1 cellular context compared by ENCODE assay signal in the genomic region with DNA sequence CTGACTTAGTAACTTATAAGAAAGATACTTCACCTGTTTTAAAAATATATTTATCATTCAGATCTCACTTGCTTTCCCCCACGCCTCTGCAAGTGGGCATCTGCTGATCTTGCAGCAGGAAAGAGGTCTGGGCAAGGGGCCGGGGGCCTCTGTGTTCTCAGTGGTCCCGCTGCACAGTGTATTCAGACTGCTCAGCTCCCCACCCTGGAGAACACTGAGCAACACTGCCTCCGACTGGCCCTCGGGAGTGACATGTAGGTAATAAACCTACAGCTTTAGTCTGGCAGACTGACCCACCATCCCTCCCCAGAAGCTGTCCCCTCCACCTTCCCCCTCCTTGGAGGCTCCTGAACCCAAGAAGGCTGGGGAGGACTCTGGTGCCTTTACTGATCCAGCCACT.
TF ChIP-seq lines count a peak whose summit lies in the region.

No MANE protein-coding gene starts in this region.

TF ChIP-seq in GM23338, 12 proteins besides CTCF, POLR2A, EP300 and RAD21 (continued from another document):
- TF ChIP-seq EZH2phosphoT487 (IDR thresholded peaks at IDR 0.05; ENCODE audit: unreplicated experiment) (no peak), CREB1 (CRISPR knock-in tag; IDR thresholded peaks at IDR 0.05; ENCODE audit: low read depth) (no peak), ZNF114 (CRISPR knock-in tag; IDR thresholded peaks at IDR 0.05) (no peak), JUNB (IDR thresholded peaks at IDR 0.05; ENCODE audit: unreplicated experiment) (no peak)
- TF ChIP-seq, protein P1, sequence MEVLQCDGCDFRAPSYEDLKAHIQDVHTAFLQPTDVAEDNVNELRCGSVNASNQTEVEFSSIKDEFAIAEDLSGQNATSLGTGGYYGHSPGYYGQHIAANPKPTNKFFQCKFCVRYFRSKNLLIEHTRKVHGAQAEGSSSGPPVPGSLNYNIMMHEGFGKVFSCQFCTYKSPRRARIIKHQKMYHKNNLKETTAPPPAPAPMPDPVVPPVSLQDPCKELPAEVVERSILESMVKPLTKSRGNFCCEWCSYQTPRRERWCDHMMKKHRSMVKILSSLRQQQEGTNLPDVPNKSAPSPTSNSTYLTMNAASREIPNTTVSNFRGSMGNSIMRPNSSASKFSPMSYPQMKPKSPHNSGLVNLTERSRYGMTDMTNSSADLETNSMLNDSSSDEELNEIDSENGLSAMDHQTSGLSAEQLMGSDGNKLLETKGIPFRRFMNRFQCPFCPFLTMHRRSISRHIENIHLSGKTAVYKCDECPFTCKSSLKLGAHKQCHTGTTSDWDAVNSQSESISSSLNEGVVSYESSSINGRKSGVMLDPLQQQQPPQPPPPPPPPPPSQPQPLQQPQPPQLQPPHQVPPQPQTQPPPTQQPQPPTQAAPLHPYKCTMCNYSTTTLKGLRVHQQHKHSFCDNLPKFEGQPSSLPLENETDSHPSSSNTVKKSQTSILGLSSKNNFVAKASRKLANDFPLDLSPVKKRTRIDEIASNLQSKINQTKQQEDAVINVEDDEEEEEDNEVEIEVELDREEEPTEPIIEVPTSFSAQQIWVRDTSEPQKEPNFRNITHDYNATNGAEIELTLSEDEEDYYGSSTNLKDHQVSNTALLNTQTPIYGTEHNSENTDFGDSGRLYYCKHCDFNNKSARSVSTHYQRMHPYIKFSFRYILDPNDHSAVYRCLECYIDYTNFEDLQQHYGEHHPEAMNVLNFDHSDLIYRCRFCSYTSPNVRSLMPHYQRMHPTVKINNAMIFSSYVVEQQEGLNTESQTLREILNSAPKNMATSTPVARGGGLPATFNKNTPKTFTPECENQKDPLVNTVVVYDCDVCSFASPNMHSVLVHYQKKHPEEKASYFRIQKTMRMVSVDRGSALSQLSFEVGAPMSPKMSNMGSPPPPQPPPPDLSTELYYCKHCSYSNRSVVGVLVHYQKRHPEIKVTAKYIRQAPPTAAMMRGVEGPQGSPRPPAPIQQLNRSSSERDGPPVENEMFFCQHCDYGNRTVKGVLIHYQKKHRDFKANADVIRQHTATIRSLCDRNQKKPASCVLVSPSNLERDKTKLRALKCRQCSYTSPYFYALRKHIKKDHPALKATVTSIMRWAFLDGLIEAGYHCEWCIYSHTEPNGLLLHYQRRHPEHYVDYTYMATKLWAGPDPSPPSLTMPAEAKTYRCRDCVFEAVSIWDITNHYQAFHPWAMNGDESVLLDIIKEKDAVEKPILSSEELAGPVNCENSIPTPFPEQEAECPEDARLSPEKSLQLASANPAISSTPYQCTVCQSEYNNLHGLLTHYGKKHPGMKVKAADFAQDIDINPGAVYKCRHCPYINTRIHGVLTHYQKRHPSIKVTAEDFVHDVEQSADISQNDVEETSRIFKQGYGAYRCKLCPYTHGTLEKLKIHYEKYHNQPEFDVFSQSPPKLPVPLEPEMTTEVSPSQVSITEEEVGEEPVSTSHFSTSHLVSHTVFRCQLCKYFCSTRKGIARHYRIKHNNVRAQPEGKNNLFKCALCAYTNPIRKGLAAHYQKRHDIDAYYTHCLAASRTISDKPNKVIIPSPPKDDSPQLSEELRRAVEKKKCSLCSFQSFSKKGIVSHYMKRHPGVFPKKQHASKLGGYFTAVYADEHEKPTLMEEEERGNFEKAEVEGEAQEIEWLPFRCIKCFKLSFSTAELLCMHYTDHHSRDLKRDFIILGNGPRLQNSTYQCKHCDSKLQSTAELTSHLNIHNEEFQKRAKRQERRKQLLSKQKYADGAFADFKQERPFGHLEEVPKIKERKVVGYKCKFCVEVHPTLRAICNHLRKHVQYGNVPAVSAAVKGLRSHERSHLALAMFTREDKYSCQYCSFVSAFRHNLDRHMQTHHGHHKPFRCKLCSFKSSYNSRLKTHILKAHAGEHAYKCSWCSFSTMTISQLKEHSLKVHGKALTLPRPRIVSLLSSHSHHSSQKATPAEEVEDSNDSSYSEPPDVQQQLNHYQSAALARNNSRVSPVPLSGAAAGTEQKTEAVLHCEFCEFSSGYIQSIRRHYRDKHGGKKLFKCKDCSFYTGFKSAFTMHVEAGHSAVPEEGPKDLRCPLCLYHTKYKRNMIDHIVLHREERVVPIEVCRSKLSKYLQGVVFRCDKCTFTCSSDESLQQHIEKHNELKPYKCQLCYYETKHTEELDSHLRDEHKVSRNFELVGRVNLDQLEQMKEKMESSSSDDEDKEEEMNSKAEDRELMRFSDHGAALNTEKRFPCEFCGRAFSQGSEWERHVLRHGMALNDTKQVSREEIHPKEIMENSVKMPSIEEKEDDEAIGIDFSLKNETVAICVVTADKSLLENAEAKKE (CRISPR knock-in tag; IDR thresholded peaks at IDR 0.05) = no peak
